16 cellular contexts compared by ENCODE assay signal in genomic region chr3:149481491-149481890, GRCh38. TPM values are rescaled to one million over a fixed set of nuclear protein-coding genes. Genes with fewer than 3 reads are reported as not detected.
A peak's percentile ranks its signal among the peaks of the same experiment; 100 is the strongest.
DNase-seq lines count a peak whose midpoint lies in the region; ATAC-seq and TF ChIP-seq lines count a peak whose summit lies in the region.
"Had no signal": no experiment of that assay in that cellular context is flagged by ENCODE, and none has a peak within 500 bp of the region (broad histone marks: within the 10 kb centered on the region; RNA-seq: fewer than 3 reads in every experiment).

No MANE protein-coding gene starts in this region.

- peak overlapping the region; percentile 15 for H3K56ac ChIP-seq in mesendoderm (ENCODE audit: low read length)

- no peak overlapping the region for H4K5ac ChIP-seq in mesendoderm (ENCODE audit: low read length)

- H3K36me3 ChIP-seq in SJCRH30: no peaks in the 10 kb centered on the region
- no peaks in the 10 kb centered on the region for H3K36me3 ChIP-seq in mesendoderm (ENCODE audit: control insufficient read depth, insufficient read depth, low read length)
- H3K36me3 ChIP-seq: BE2C, HAP-1 had no signal

- H3K36me3 Mint-ChIP-seq in Calu3 (ENCODE audit: insufficient read depth, unreplicated experiment): peaks cover 60% of the 10 kb centered on the region
- H3K36me3 Mint-ChIP-seq: CD4-positive, CD25-positive, alpha-beta regulatory T cell; CD8-positive, alpha-beta memory T cell had no signal

- ATAC-seq in GM18861 (IDR thresholded peaks at IDR 0.05; ENCODE audit: unreplicated experiment): no peak

- H3K4me3 ChIP-seq in SJCRH30: no peak overlapping the region
- H3K4me3 ChIP-seq in mesendoderm (ENCODE audit: low read length): no peak overlapping the region
- H3K4me3 ChIP-seq: GM23248, HAP-1 had no signal

- no peaks in the 10 kb centered on the region for H3K79me1 ChIP-seq in mesendoderm (ENCODE audit: low read length)

- H2BK120ac ChIP-seq in mesendoderm (ENCODE audit: low read depth, low read length): no peak overlapping the region

- peaks cover 60% of the 10 kb centered on the region for H3K4me1 Mint-ChIP-seq in Calu3 (ENCODE audit: low read depth, unreplicated experiment)
- H3K4me1 Mint-ChIP-seq: CD4-positive, CD25-positive, alpha-beta regulatory T cell had no signal

- no peak overlapping the region for H2AK5ac ChIP-seq in mesendoderm (ENCODE audit: low read length)

- no peak overlapping the region for H3K23ac ChIP-seq in mesendoderm (ENCODE audit: low read length)

- intact Hi-C loops in Calu3 (cut with micrococcal nuclease; ENCODE audit: unreplicated experiment): loop anchor here (2.0 kb wide), 2 partner anchors 205 to 361 kb away; no protein-coding TSS in a partner anchor

- WGBS in mesendoderm (ENCODE audit: extremely low coverage, insufficient coverage, low lambda C conversion rate): no CpG with 5 or more reads among the region's 2 CpGs

- no peak overlapping the region for H3K9ac ChIP-seq in mesendoderm (ENCODE audit: low read length)
- H3K9ac ChIP-seq: GM23248 had no signal

- CTCF ChIA-PET in Calu3 (lab: Charles Lee): interaction anchor here (0.8 to 0.9 kb wide), 2 partner anchors 87 to 105 kb away, joined by 3 read pairs; no protein-coding TSS in a partner anchor

- H3K18ac ChIP-seq in mesendoderm (ENCODE audit: low read length): no peak overlapping the region

- no peak overlapping the region for H4K8ac ChIP-seq in mesendoderm (ENCODE audit: low read depth, low read length)

- BruUV-seq in Calu3 (replicated peaks; lab: Mats Ljungman, UMichigan): no TSS peak

- H3K4me2 ChIP-seq in mesendoderm (ENCODE audit: low read length): no peak overlapping the region

- H3K4me1 ChIP-seq in SJCRH30 (peaks cover 18% of the 10 kb centered on the region), mesendoderm (ENCODE audit: control insufficient read depth, low read depth, low read length) (no peaks in the 10 kb centered on the region)
- H3K4me1 ChIP-seq: HAP-1 had no signal

- no peak overlapping the region for H3K27ac ChIP-seq in SJCRH30
- H3K27ac ChIP-seq in mesendoderm (ENCODE audit: low read depth, low read length): no peak overlapping the region
- H3K27ac ChIP-seq: GM23248 had no signal

- H3K79me2 ChIP-seq in mesendoderm (ENCODE audit: control insufficient read depth, insufficient read depth, low read length): no peaks in the 10 kb centered on the region

- H2BK15ac ChIP-seq in mesendoderm (replicated peaks; ENCODE audit: low read depth): no peak overlapping the region

- DNase-seq in Calu3 (no peak), SJCRH30 (peak; percentile 29 to 61), mesendoderm (no peak), islet precursor cell (no peak), NCI-H1417 (lab: John Stamatoyannopoulos, UW) (no peak)
- DNase-seq: ACHN; BE2C; C1 segment of cervical spinal cord; CD4-positive, CD25-positive, alpha-beta regulatory T cell; CD8-positive, alpha-beta memory T cell; COR-L47; GM23248 had no signal

- H3K4me3 Mint-ChIP-seq in Calu3 (ENCODE audit: low read depth, unreplicated experiment): no peak overlapping the region
- H3K4me3 Mint-ChIP-seq: CD4-positive, CD25-positive, alpha-beta regulatory T cell; CD8-positive, alpha-beta memory T cell had no signal

- peak overlapping the region; percentile 19 for H3K27ac Mint-ChIP-seq in Calu3 (ENCODE audit: unreplicated experiment)
- H3K27ac Mint-ChIP-seq: CD4-positive, CD25-positive, alpha-beta regulatory T cell had no signal

- no peak overlapping the region for H3K4ac ChIP-seq in mesendoderm (ENCODE audit: low read depth, low read length)

- no peaks in the 10 kb centered on the region for H3K27me3 Mint-ChIP-seq in Calu3 (ENCODE audit: unreplicated experiment)

- H2BK5ac ChIP-seq in mesendoderm (ENCODE audit: low read length): no peak overlapping the region

- no peaks in the 10 kb centered on the region for H3K9me3 ChIP-seq in SJCRH30 (replicated peaks)
- H3K9me3 ChIP-seq: BE2C, HAP-1 had no signal

- TF ChIP-seq CTCF in Calu3 (IDR thresholded peaks at IDR 0.05; ENCODE audit: unreplicated experiment): no peak

- H3K27me3 ChIP-seq in SJCRH30 (no peaks in the 10 kb centered on the region), mesendoderm (ENCODE audit: insufficient read depth, low read length, poor library complexity) (no peaks in the 10 kb centered on the region)
- H3K27me3 ChIP-seq: BE2C had no signal

- no peaks in the 10 kb centered on the region for H3K9me3 Mint-ChIP-seq in Calu3 (ENCODE audit: low read depth, unreplicated experiment)
- H3K9me3 Mint-ChIP-seq: CD8-positive, alpha-beta memory T cell had no signal

RNA-seq across cellular contexts. Expression of gene TM4SF4, which starts 7.0 kb away (rescaled TPM):
- total RNA-seq in Calu3 (2022): 257 and 881 TPM in 2 replicates
- not detected in 2 replicates for total RNA-seq in SJCRH30 (2014; rRNA removed; shearing (Covaris generic))
- polyA plus RNA-seq in mesendoderm (2013, experiment 1 of 2): not detected
- polyA plus RNA-seq in mesendoderm (2013, experiment 2 of 2): not detected
- total RNA-seq: A172; CD4-positive, CD25-positive, alpha-beta regulatory T cell; CD8-positive, alpha-beta memory T cell; H4 had no signal
- polyA plus RNA-seq: CD4-positive, CD25-positive, alpha-beta regulatory T cell; CD8-positive, alpha-beta memory T cell had no signal

Comparison
In these comparisons a context has a peak if more than half of its experiments do, and no peak if none do; other contexts are left out.
1. DNase-seq: peak in SJCRH30 (2 of 2); none in Calu3 (single experiment), mesendoderm (single experiment), islet precursor cell (single experiment) and NCI-H1417 (0 of 3).
2. RNA of gene TM4SF4, which starts 7.0 kb away (total RNA-seq): 257 to 881 TPM in Calu3; not detected in SJCRH30; every median in the first group is over 100 times any median in the second.